In the genomic region with DNA sequence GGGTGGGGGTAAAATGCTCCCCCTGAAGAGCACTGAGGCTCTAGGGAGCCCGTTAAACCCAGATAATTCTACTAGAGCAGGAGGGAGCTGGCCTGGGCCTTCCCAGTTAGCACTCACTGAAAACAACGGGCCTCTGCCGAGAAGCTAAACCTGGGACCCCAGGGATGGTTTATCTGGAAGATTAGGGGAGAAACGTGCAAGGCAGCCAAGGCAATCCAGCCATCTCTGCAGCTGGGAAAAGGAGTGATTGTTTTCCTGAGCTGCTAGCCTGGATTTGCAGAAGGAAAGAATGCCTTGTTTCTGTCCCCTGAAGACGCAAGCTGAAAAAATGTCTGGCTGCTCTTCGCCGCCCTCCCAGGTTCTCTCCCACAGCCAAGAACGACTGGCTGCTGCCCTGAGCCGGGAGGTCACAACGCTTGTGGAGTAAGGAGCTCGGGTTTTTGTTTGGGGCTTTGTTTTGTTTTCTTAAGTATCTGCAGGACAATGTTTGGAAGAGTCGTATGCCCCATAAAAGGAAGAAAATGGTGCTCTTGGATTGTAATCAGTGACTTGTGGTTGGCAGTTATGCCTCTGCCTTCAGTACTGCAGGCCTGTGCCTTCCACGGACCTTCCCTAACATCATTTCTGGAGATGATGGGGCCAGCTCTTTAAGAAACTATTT, we compare ENCODE assay signal across 9 cellular contexts. TPM values are rescaled to one million over a fixed set of nuclear protein-coding genes. Genes with fewer than 3 reads are reported as not detected.
A peak's percentile ranks its signal among the peaks of the same experiment; 100 is the strongest.
DNase-seq lines count a peak whose midpoint lies in the region; ATAC-seq and TF ChIP-seq lines count a peak whose summit lies in the region.
"Had no signal": no experiment of that assay in that cellular context is flagged by ENCODE, and none has a peak within 500 bp of the region (broad histone marks: within the 10 kb centered on the region; RNA-seq: fewer than 3 reads in every experiment).

No MANE protein-coding gene starts in this region.

- H3K4me3 ChIP-seq in RWPE2 (ENCODE audit: severe bottlenecking) (no peak overlapping the region), fibroblast of mammary gland (ENCODE audit: control insufficient read depth, low read depth, low read length) (no peak overlapping the region)

- H3K36me3 ChIP-seq in RWPE2 (ENCODE audit: low read depth) = peaks cover 23% of the 10 kb centered on the region

- H3K4me3 Mint-ChIP-seq in nephron (peak overlapping the region in 2 of 3 experiments; percentile 35 to 40), type B pancreatic cell (no peak overlapping the region)

- H3K36me3 Mint-ChIP-seq in nephron (ENCODE audit: low read depth) (peaks cover 20% of the 10 kb centered on the region), type B pancreatic cell (peaks cover 25% of the 10 kb centered on the region)

- no peak for ATAC-seq in RWPE2 (ENCODE audit: low read depth)
- ATAC-seq in GM21723 (IDR thresholded peaks at IDR 0.05; ENCODE audit: unreplicated experiment) = no peak
- ATAC-seq in GM21529 (IDR thresholded peaks at IDR 0.05; ENCODE audit: unreplicated experiment) = no peak

- peaks cover 33% of the 10 kb centered on the region for H3K4me1 ChIP-seq in RWPE2 (ENCODE audit: insufficient read depth, poor library complexity, severe bottlenecking)

- H3K9me3 Mint-ChIP-seq in nephron (no peaks in the 10 kb centered on the region), type B pancreatic cell (peaks cover 12% of the 10 kb centered on the region)

- no peak for TF ChIP-seq CTCF in RWPE2 (IDR thresholded peaks at IDR 0.05; ENCODE audit: poor library complexity, severe bottlenecking)
- TF ChIP-seq CTCF in fibroblast of mammary gland (conservative IDR thresholded peaks at IDR 0.05; ENCODE audit: control insufficient read depth, insufficient read depth, low read depth, low read length) = no peak
- no peak for TF ChIP-seq CTCF in nephron (IDR thresholded peaks at IDR 0.05; ENCODE audit: unreplicated experiment in 3 of 3)
- TF ChIP-seq CTCF in type B pancreatic cell (conservative IDR thresholded peaks at IDR 0.05) = no peak
- no peak for TF ChIP-seq CTCF in GM10266 (IDR thresholded peaks at IDR 0.05; ENCODE audit: control insufficient read depth, insufficient read depth, low read depth, missing control alignments)

- H3K4me1 Mint-ChIP-seq in nephron = peaks cover 75% of the 10 kb centered on the region
- H3K4me1 Mint-ChIP-seq in type B pancreatic cell (ENCODE audit: unreplicated experiment) = peaks cover 21% of the 10 kb centered on the region

- no peaks in the 10 kb centered on the region for H3K27me3 Mint-ChIP-seq in nephron (ENCODE audit: low read depth)
- H3K27me3 Mint-ChIP-seq in type B pancreatic cell = no peaks in the 10 kb centered on the region

- H3K27ac ChIP-seq in RWPE2 (ENCODE audit: poor library complexity, severe bottlenecking) = peak overlapping the region; percentile 99

- H3K27ac Mint-ChIP-seq in nephron (peak overlapping the region; percentile 91 to 97 (median 94)), type B pancreatic cell (peak overlapping the region; percentile 34)

- no peak for DNase-seq in RWPE2 (ENCODE audit: low spot score)
- peak; percentile 47 for DNase-seq in fibroblast of mammary gland (ENCODE audit: low read depth)
- no peak for DNase-seq in type B pancreatic cell (ENCODE audit: extremely low spot score, unreplicated experiment)
- no peak for DNase-seq in GM10266 (ENCODE audit: extremely low spot score)
- DNase-seq: activated CD4-positive, alpha-beta T cell treated with anti-CD3 and anti-CD28 coated beads, Interleukin-2, amount 50 U/mL, for 48 hours; NCI-H1048 had no signal

- no peaks in the 10 kb centered on the region for H3K27me3 ChIP-seq in RWPE2 (ENCODE audit: insufficient read depth, poor library complexity, severe bottlenecking)

- no peaks in the 10 kb centered on the region for H3K9me3 ChIP-seq in RWPE2 (ENCODE audit: severe bottlenecking)

RNA-seq across cellular contexts. Expression of gene COL4A2, which starts 31.5 kb away (rescaled TPM):
- total RNA-seq in type B pancreatic cell (ENCODE audit: low replicate concordance) = 38.6 and 145 TPM in 2 replicates

RNA-seq across cellular contexts. Expression of gene COL4A1, which starts 31.6 kb away (rescaled TPM):
- total RNA-seq in type B pancreatic cell (ENCODE audit: low replicate concordance) = 20.4 and 83.6 TPM in 2 replicates
